Comparison of ENCODE assay signal across 8 cellular contexts in the genomic region with DNA sequence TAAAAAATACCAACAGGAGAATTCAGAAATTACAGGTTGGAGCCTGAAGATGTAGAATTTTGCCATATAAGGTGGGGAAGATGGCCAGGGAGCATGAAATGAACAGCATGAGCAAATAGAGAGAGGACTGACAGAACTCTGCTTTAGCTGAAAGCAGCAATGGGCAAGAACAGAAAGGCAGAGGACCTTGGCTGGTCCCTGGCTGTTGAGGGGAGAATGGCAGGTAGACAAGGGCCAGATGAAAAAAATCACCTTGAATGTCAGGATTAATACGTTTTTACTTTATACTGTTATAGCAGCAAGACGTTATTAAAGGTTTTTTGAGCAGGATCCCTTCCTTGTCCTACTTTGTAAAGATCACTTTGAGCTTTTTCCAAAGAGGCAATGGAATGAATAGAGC. TPM values are rescaled to one million over a fixed set of nuclear protein-coding genes. Genes with fewer than 3 reads are reported as not detected.
DNase-seq lines count a peak whose midpoint lies in the region; ATAC-seq and TF ChIP-seq lines count a peak whose summit lies in the region.

No MANE protein-coding gene starts in this region.

- BruUV-seq in IMR-90 (replicated peaks; lab: Mats Ljungman, UMichigan): no TSS peak

- H2BK5ac ChIP-seq in IMR-90 (ENCODE audit: low read depth, low read length, poor library complexity, severe bottlenecking): no peak overlapping the region

- dilution Hi-C loops in IMR-90 (cut with HindIII; ENCODE audit: low sequenced_read_pairs, unreplicated experiment): no loop called here

- POLR2A ChIA-PET in IMR-90 (lab: Charles Lee; ENCODE audit: unreplicated experiment): no interaction called here

- TF ChIP-seq CTCF in IMR-90 (conservative IDR thresholded peaks at IDR 0.05; ENCODE audit: low read depth, low read length): no peak
- no peak for TF ChIP-seq CTCF in tibial nerve (IDR thresholded peaks at IDR 0.05)

- peaks cover 4% of the 10 kb centered on the region for H3K36me3 ChIP-seq in IMR-90 (ENCODE audit: control insufficient read depth, insufficient read depth, low read length)
- H3K36me3 ChIP-seq in mesodermal cell (ENCODE audit: control insufficient read depth, insufficient read depth, low read length): peaks cover 25% of the 10 kb centered on the region
- H3K36me3 ChIP-seq in tibial nerve: peaks cover 0 to 23% (median 0%) of the 10 kb centered on the region in 3 donors

- peak overlapping the region; percentile 53; the same call in 1 of the 2 replicates for H4K91ac ChIP-seq in IMR-90 (ENCODE audit: insufficient read depth, low read depth, low read length)

- DNase-seq in DMS79 (lab: John Stamatoyannopoulos, UW): peak; percentile 30
- no peak for DNase-seq in IMR-90
- peak; percentile 20 for DNase-seq in astrocyte of the hippocampus (ENCODE audit: low read depth, low spot score)
- no peak for DNase-seq in NCI-H187 treated with DMSO at 0.1 percent for 48 hours (lab: John Stamatoyannopoulos, UW)
- DNase-seq in iPS-NIHi11 (ENCODE audit: low spot score): no peak
- no peak for DNase-seq in tibial nerve (ENCODE audit: low spot score in 2 of 2)

- no peak for ATAC-seq in IMR-90 (ENCODE audit: low read depth)
- no peak for ATAC-seq in HG03442 (IDR thresholded peaks at IDR 0.05; ENCODE audit: unreplicated experiment)

- H3K4ac ChIP-seq in IMR-90 (ENCODE audit: low read depth, low read length): peak overlapping the region; percentile 100; the same call in 1 of the 2 replicates

- peak overlapping the region; percentile 99 for H3K56ac ChIP-seq in IMR-90 (ENCODE audit: extremely low read depth, insufficient read depth, low read length)

- H2BK120ac ChIP-seq in IMR-90 (ENCODE audit: low read depth, low read length): peak overlapping the region; percentile 61; the same call in 1 of the 2 replicates

- no peak overlapping the region for H2BK20ac ChIP-seq in IMR-90 (ENCODE audit: low read depth, low read length)

- H3K9ac ChIP-seq in IMR-90 (ENCODE audit: low read depth, low read length): peak overlapping the region; percentile 95

- H3K79me1 ChIP-seq in IMR-90 (ENCODE audit: low read depth in 1 of 2, low read length in 2 of 2): peaks cover 27 to 37% of the 10 kb centered on the region in 2 experiments

- no peaks in the 10 kb centered on the region for H4K20me1 ChIP-seq in IMR-90 (ENCODE audit: insufficient read depth, low read length)

- intact Hi-C loops in IMR-90 (cut with micrococcal nuclease): loop anchor here (2.0 kb wide), 1 partner anchor 107 kb away; no protein-coding TSS in a partner anchor

- H3K18ac ChIP-seq in IMR-90 (ENCODE audit: low read depth, low read length): no peak overlapping the region

- H4K5ac ChIP-seq in IMR-90 (ENCODE audit: low read depth, low read length): peak overlapping the region; percentile 53

- TF ChIP-seq POLR2A in IMR-90 (IDR thresholded peaks at IDR 0.05; ENCODE audit: low read depth, low read length) (no peak), tibial nerve (IDR thresholded peaks at IDR 0.05) (no peak)

- in situ Hi-C loops in IMR-90 (cut with MboI; ENCODE audit: low sequenced_read_pairs): no loop called here

- H3K14ac ChIP-seq in IMR-90 (replicated peaks; ENCODE audit: low read depth, low read length): peak overlapping the region; percentile 73

- H3K4me2 ChIP-seq in IMR-90 (ENCODE audit: low read depth, low read length): peak overlapping the region; percentile 72

- H3K9me1 ChIP-seq in IMR-90 (ENCODE audit: insufficient read depth, low read length): 0 out of 2 replicates have a peak, but pooled peaks cover 6% of the 10 kb centered on the region

- H3K27ac ChIP-seq in IMR-90 (ENCODE audit: insufficient read depth, low read length): peak overlapping the region; percentile 34
- no peak overlapping the region for H3K27ac ChIP-seq in mesodermal cell (ENCODE audit: low read depth, low read length, severe bottlenecking)
- no peak overlapping the region for H3K27ac ChIP-seq in tibial nerve

- H4K8ac ChIP-seq in IMR-90 (ENCODE audit: low read depth in 2 of 2, low read length in 2 of 2): peak overlapping the region; percentile 90 to 100

- peak overlapping the region; percentile 60 for H3K4me3 ChIP-seq in IMR-90 (ENCODE audit: insufficient read depth, low read depth, low read length)
- H3K4me3 ChIP-seq in mesodermal cell (ENCODE audit: extremely low read depth, insufficient read depth, low read length, poor library complexity, severe bottlenecking): peak overlapping the region; percentile 79
- peak overlapping the region in 2 of 4 donors; percentile 90 to 96 for H3K4me3 ChIP-seq in tibial nerve

- no peak for TF ChIP-seq EP300 in tibial nerve (IDR thresholded peaks at IDR 0.05)

- H3K4me1 ChIP-seq in IMR-90 (ENCODE audit: control insufficient read depth, insufficient read depth, low read length) (peaks cover 4% of the 10 kb centered on the region), mesodermal cell (ENCODE audit: control insufficient read depth, insufficient read depth, low read length, poor library complexity, severe bottlenecking) (peaks cover 5% of the 10 kb centered on the region), tibial nerve (peaks cover 0 to 23% (median 3%) of the 10 kb centered on the region in 4 donors)

- peak overlapping the region; percentile 79 for H2AK5ac ChIP-seq in IMR-90 (ENCODE audit: low read depth, low read length)

- CTCF ChIA-PET in IMR-90 (lab: Yijun Ruan, JAX): interaction anchor here (0.6 to 1.8 kb wide), 5 partner anchors 12 to 839 kb away, joined by 3 to 8 read pairs (median 4); no protein-coding TSS in a partner anchor

- H2AK9ac ChIP-seq in IMR-90 (replicated peaks; ENCODE audit: low read depth, low read length, poor library complexity): no peak overlapping the region

- H3K23ac ChIP-seq in IMR-90 (ENCODE audit: low read depth, low read length): peak overlapping the region; percentile 46; the same call in 1 of the 2 replicates

- H2AFZ ChIP-seq in IMR-90 (replicated peaks; ENCODE audit: low read length, poor library complexity): peak overlapping the region; percentile 46

- no peak overlapping the region for H2BK15ac ChIP-seq in IMR-90 (ENCODE audit: low read depth, low read length)

- H3K9me3 ChIP-seq in IMR-90 (ENCODE audit: control insufficient read depth, insufficient read depth, low read length): no peaks in the 10 kb centered on the region
- H3K9me3 ChIP-seq in mesodermal cell (ENCODE audit: control insufficient read depth, low read length): no peaks in the 10 kb centered on the region
- H3K9me3 ChIP-seq in tibial nerve: no peaks in the 10 kb centered on the region

- TF ChIP-seq RAD21 in IMR-90 (IDR thresholded peaks at IDR 0.05; ENCODE audit: low read length): 0 out of 2 replicates have a peak, but pooled peaks have one; percentile 19

- no peaks in the 10 kb centered on the region for H3K27me3 ChIP-seq in IMR-90 (ENCODE audit: control insufficient read depth, insufficient read depth, low read length)
- H3K27me3 ChIP-seq in tibial nerve: no peaks in the 10 kb centered on the region

- WGBS in IMR-90 (ENCODE audit: extremely low coverage in 2 of 2, insufficient read length in 1 of 2), 2 experiments: no CpG with 5 or more reads among the region's 2 CpGs
- WGBS in mesodermal cell (ENCODE audit: insufficient coverage in 2 of 2), 2 experiments: 87% methylated on average over 2 of the region's 2 CpGs; no CpG with 5 or more reads in 1 of the 2 experiments
- 36 to 43% methylated on average over 2 of the region's 2 CpGs for WGBS in tibial nerve, 2 donors

TF ChIP-seq in IMR-90, 13 proteins besides CTCF, POLR2A, EP300 and RAD21:
- no peak for TF ChIP-seq MAZ (IDR thresholded peaks at IDR 0.05; ENCODE audit: borderline replicate concordance, low read depth, low read length)
- no peak for TF ChIP-seq CHD1 (IDR thresholded peaks at IDR 0.05; ENCODE audit: low read depth, low read length)

RNA-seq across cellular contexts. Expression of gene PPIL1, which starts 1.0 kb away (rescaled TPM):
- total RNA-seq in IMR-90 (2012; rRNA removed) (50.5 and 58.4 TPM in 2 replicates), tibial nerve (10 to 100 TPM in 2 of 4 donors, 1 to 10 TPM in 2; 9.2 to 19.8 (median 13.0) TPM)
- polyA plus RNA-seq in IMR-90 (2012; rRNA removed): 25.9 and 28.4 TPM in 2 replicates
- polyA plus RNA-seq in IMR-90 (2012; cell fraction: cytosol; rRNA removed): 14.4 and 17.5 TPM in 2 replicates
- polyA plus RNA-seq in IMR-90 (2012; cell fraction: nucleus; rRNA removed; ENCODE audit: low replicate concordance): 2.7 and 7.9 TPM in 2 replicates
- 43.4 TPM for polyA plus RNA-seq in mesodermal cell (2013, experiment 1 of 2)
- polyA plus RNA-seq in mesodermal cell (2013, experiment 2 of 2): 44.6 TPM

RNA-seq across cellular contexts. Expression of gene C6orf89, which starts 12.1 kb away (rescaled TPM):
- total RNA-seq in IMR-90 (2012; rRNA removed): 39.2 and 52.3 TPM in 2 replicates
- polyA plus RNA-seq in IMR-90 (2012; rRNA removed): 26.8 and 30.8 TPM in 2 replicates
- polyA plus RNA-seq in IMR-90 (2012; cell fraction: cytosol; rRNA removed): 11.4 and 11.6 TPM in 2 replicates
- 11.0 and 26.3 TPM in 2 replicates for polyA plus RNA-seq in IMR-90 (2012; cell fraction: nucleus; rRNA removed; ENCODE audit: low replicate concordance)
- polyA plus RNA-seq in mesodermal cell (2013, experiment 1 of 2): 24.3 TPM
- polyA plus RNA-seq in mesodermal cell (2013, experiment 2 of 2): 23.2 TPM
- 10 to 100 TPM; 41.1 to 57.9 (median 52.3) TPM for total RNA-seq in tibial nerve

RNA-seq across cellular contexts. Expression of gene CPNE5, which starts 34.4 kb away (rescaled TPM):
- total RNA-seq in IMR-90 (2012; rRNA removed) (not detected in 2 replicates), tibial nerve (1 to 10 TPM in 2 of 4 donors, under 1 TPM in 2; 0.39 to 3.0 (median 1.4) TPM)
- polyA plus RNA-seq in IMR-90 (2012; rRNA removed): 0.07 and 0.10 TPM in 2 replicates
- 0.03 and 0.05 TPM in 2 replicates for polyA plus RNA-seq in IMR-90 (2012; cell fraction: cytosol; rRNA removed)
- polyA plus RNA-seq in IMR-90 (2012; cell fraction: nucleus; rRNA removed; ENCODE audit: low replicate concordance): 0.10 and 0.36 TPM in 2 replicates
- polyA plus RNA-seq in mesodermal cell (2013, experiment 1 of 2): 2.8 TPM
- 2.9 TPM for polyA plus RNA-seq in mesodermal cell (2013, experiment 2 of 2)

Comparison
In these comparisons a context has a peak if more than half of its experiments do, and no peak if none do; other contexts are left out.
1. DNase-seq: peak in DMS79 (single experiment) and astrocyte of the hippocampus (single experiment); none in IMR-90 (single experiment), NCI-H187 treated with DMSO at 0.1 percent for 48 hours (single experiment), iPS-NIHi11 (single experiment) and tibial nerve (0 of 2).